Comparison of ENCODE assay signal across 17 cellular contexts in genomic region chr16:19705131-19705501, GRCh38. TPM values are rescaled to one million over a fixed set of nuclear protein-coding genes. Genes with fewer than 3 reads are reported as not detected.
DNase-seq lines count a peak whose midpoint lies in the region; ATAC-seq and TF ChIP-seq lines count a peak whose summit lies in the region.
"Had no signal": no experiment of that assay in that cellular context is flagged by ENCODE, and none has a peak within 500 bp of the region (broad histone marks: within the 10 kb centered on the region; RNA-seq: fewer than 3 reads in every experiment).

No MANE protein-coding gene starts in this region.

- no peak for ATAC-seq in activated CD8-positive, alpha-beta T cell treated with anti-CD3 and anti-CD28 coated beads for 36 hours
- ATAC-seq in activated CD8-positive, alpha-beta T cell treated with anti-CD3 and anti-CD28 coated beads, Interleukin-2, amount 10 ng/mL, durations not matched to agents 7 days and 5 days = no peak
- ATAC-seq in naive thymus-derived CD4-positive, alpha-beta T cell = no peak
- ATAC-seq in GM18870 (IDR thresholded peaks at IDR 0.05; ENCODE audit: unreplicated experiment) = no peak

- no peak overlapping the region for H3K4me3 Mint-ChIP-seq in activated CD8-positive, alpha-beta T cell treated with anti-CD3 and anti-CD28 coated beads for 36 hours
- H3K4me3 Mint-ChIP-seq in activated CD8-positive, alpha-beta T cell treated with anti-CD3 and anti-CD28 coated beads, Interleukin-2, amount 10 ng/mL, durations not matched to agents 7 days and 5 days = no peak overlapping the region
- no peak overlapping the region for H3K4me3 Mint-ChIP-seq in dendritic cell treated with granulocyte-macrophage colony-stimulating factor and Interleukin-4, amounts not matched to agents 40 ng/mL and 50 ng/mL, for 4 days
- no peak overlapping the region for H3K4me3 Mint-ChIP-seq in naive thymus-derived CD4-positive, alpha-beta T cell
- H3K4me3 Mint-ChIP-seq: activated naive CD8-positive, alpha-beta T cell had no signal

- peaks cover 70% of the 10 kb centered on the region for H3K36me3 Mint-ChIP-seq in activated CD8-positive, alpha-beta T cell treated with anti-CD3 and anti-CD28 coated beads for 36 hours (ENCODE audit: low read depth)
- H3K36me3 Mint-ChIP-seq in activated CD8-positive, alpha-beta T cell treated with anti-CD3 and anti-CD28 coated beads, Interleukin-2, amount 10 ng/mL, durations not matched to agents 7 days and 5 days (ENCODE audit: low read depth) = peaks cover 55% of the 10 kb centered on the region
- H3K36me3 Mint-ChIP-seq in dendritic cell treated with granulocyte-macrophage colony-stimulating factor and Interleukin-4, amounts not matched to agents 40 ng/mL and 50 ng/mL, for 4 days (ENCODE audit: low read depth) = peaks cover 96% of the 10 kb centered on the region
- peaks cover 4 to 79% (median 38%) of the 10 kb centered on the region in 5 donors for H3K36me3 Mint-ChIP-seq in naive thymus-derived CD4-positive, alpha-beta T cell

- TF ChIP-seq EP300 in tibial nerve (IDR thresholded peaks at IDR 0.05) = no peak

- H3K27ac Mint-ChIP-seq in activated CD8-positive, alpha-beta T cell treated with anti-CD3 and anti-CD28 coated beads for 36 hours = peak overlapping the region; percentile 20
- H3K27ac Mint-ChIP-seq in activated CD8-positive, alpha-beta T cell treated with anti-CD3 and anti-CD28 coated beads, Interleukin-2, amount 10 ng/mL, durations not matched to agents 7 days and 5 days = no peak overlapping the region
- peak overlapping the region; percentile 75 for H3K27ac Mint-ChIP-seq in dendritic cell treated with granulocyte-macrophage colony-stimulating factor and Interleukin-4, amounts not matched to agents 40 ng/mL and 50 ng/mL, for 4 days
- peak overlapping the region in 5 of 9 donors; percentile 25 to 57 (median 31) for H3K27ac Mint-ChIP-seq in naive thymus-derived CD4-positive, alpha-beta T cell
- H3K27ac Mint-ChIP-seq: activated naive CD8-positive, alpha-beta T cell had no signal

- no peak overlapping the region for H3K27ac ChIP-seq in naive thymus-derived CD4-positive, alpha-beta T cell (ENCODE audit: low read depth, low read length)
- peak overlapping the region; percentile 38 to 88 (median 70) for H3K27ac ChIP-seq in tibial nerve
- H3K27ac ChIP-seq: 22Rv1 had no signal

- no peaks in the 10 kb centered on the region for H3K27me3 Mint-ChIP-seq in activated CD8-positive, alpha-beta T cell treated with anti-CD3 and anti-CD28 coated beads for 36 hours
- H3K27me3 Mint-ChIP-seq in activated CD8-positive, alpha-beta T cell treated with anti-CD3 and anti-CD28 coated beads, Interleukin-2, amount 10 ng/mL, durations not matched to agents 7 days and 5 days (ENCODE audit: low read depth) = no peaks in the 10 kb centered on the region
- no peaks in the 10 kb centered on the region for H3K27me3 Mint-ChIP-seq in dendritic cell treated with granulocyte-macrophage colony-stimulating factor and Interleukin-4, amounts not matched to agents 40 ng/mL and 50 ng/mL, for 4 days
- H3K27me3 Mint-ChIP-seq in naive thymus-derived CD4-positive, alpha-beta T cell = no peaks in the 10 kb centered on the region
- H3K27me3 Mint-ChIP-seq: activated naive CD8-positive, alpha-beta T cell had no signal

- WGBS in tibial nerve, 2 donors = 89 to 90% methylated on average over 8 of the region's 8 CpGs

- H3K36me3 ChIP-seq in naive thymus-derived CD4-positive, alpha-beta T cell (ENCODE audit: control insufficient read depth in 2 of 3, insufficient read depth in 3 of 3, low read length in 3 of 3) = peaks cover 0 to 80% (median 8%) of the 10 kb centered on the region in 3 experiments
- H3K36me3 ChIP-seq in tibial nerve = peaks cover 0 to 90% (median 0%) of the 10 kb centered on the region in 3 donors

- peaks cover 6% of the 10 kb centered on the region for H3K4me1 Mint-ChIP-seq in activated CD8-positive, alpha-beta T cell treated with anti-CD3 and anti-CD28 coated beads for 36 hours (ENCODE audit: low read depth)
- H3K4me1 Mint-ChIP-seq in activated CD8-positive, alpha-beta T cell treated with anti-CD3 and anti-CD28 coated beads, Interleukin-2, amount 10 ng/mL, durations not matched to agents 7 days and 5 days (ENCODE audit: low read depth) = no peaks in the 10 kb centered on the region
- H3K4me1 Mint-ChIP-seq in dendritic cell treated with granulocyte-macrophage colony-stimulating factor and Interleukin-4, amounts not matched to agents 40 ng/mL and 50 ng/mL, for 4 days (ENCODE audit: low read depth) = peaks cover 48% of the 10 kb centered on the region
- peaks cover 0 to 22% (median 18%) of the 10 kb centered on the region in 7 donors for H3K4me1 Mint-ChIP-seq in naive thymus-derived CD4-positive, alpha-beta T cell

- no peaks in the 10 kb centered on the region for H3K9me3 ChIP-seq in naive thymus-derived CD4-positive, alpha-beta T cell (ENCODE audit: control insufficient read depth in 2 of 3, low read length in 3 of 3)
- no peaks in the 10 kb centered on the region for H3K9me3 ChIP-seq in tibial nerve

- H3K4me1 ChIP-seq in naive thymus-derived CD4-positive, alpha-beta T cell (ENCODE audit: control insufficient read depth in 2 of 2, insufficient read depth in 2 of 2, low read length in 2 of 2) = no peaks in the 10 kb centered on the region
- peaks cover 0 to 28% (median 13%) of the 10 kb centered on the region in 4 donors for H3K4me1 ChIP-seq in tibial nerve

- H3K9me3 Mint-ChIP-seq in activated CD8-positive, alpha-beta T cell treated with anti-CD3 and anti-CD28 coated beads for 36 hours = no peaks in the 10 kb centered on the region
- H3K9me3 Mint-ChIP-seq in activated CD8-positive, alpha-beta T cell treated with anti-CD3 and anti-CD28 coated beads, Interleukin-2, amount 10 ng/mL, durations not matched to agents 7 days and 5 days (ENCODE audit: insufficient read depth) = no peaks in the 10 kb centered on the region
- H3K9me3 Mint-ChIP-seq in dendritic cell treated with granulocyte-macrophage colony-stimulating factor and Interleukin-4, amounts not matched to agents 40 ng/mL and 50 ng/mL, for 4 days = no peaks in the 10 kb centered on the region
- H3K9me3 Mint-ChIP-seq in naive thymus-derived CD4-positive, alpha-beta T cell = peaks cover 0 to 2% (median 0%) of the 10 kb centered on the region in 11 donors

- POLR2A ChIA-PET in activated CD8-positive, alpha-beta T cell treated with anti-CD3 and anti-CD28 coated beads for 36 hours (lab: Charles Lee) = interaction anchor here (1.4 kb wide), 1 partner anchor 9 kb away, joined by 4 read pairs; no protein-coding TSS in a partner anchor
- POLR2A ChIA-PET in activated CD8-positive, alpha-beta T cell treated with anti-CD3 and anti-CD28 coated beads, Interleukin-2, amount 10 ng/mL, durations not matched to agents 7 days and 5 days (lab: Charles Lee) = no interaction called here
- POLR2A ChIA-PET in naive thymus-derived CD4-positive, alpha-beta T cell (lab: Charles Lee) = interaction anchor here (0.9 kb wide), 1 partner anchor 80 kb away, joined by 4 read pairs; no protein-coding TSS in a partner anchor

- H3K4me3 ChIP-seq in naive thymus-derived CD4-positive, alpha-beta T cell (ENCODE audit: low read length) = no peak overlapping the region
- H3K4me3 ChIP-seq in tibial nerve = no peak overlapping the region

- intact Hi-C loops in activated CD8-positive, alpha-beta T cell treated with anti-CD3 and anti-CD28 coated beads for 36 hours (cut with micrococcal nuclease) = no loop called here
- intact Hi-C loops in dendritic cell treated with granulocyte-macrophage colony-stimulating factor and Interleukin-4, amounts not matched to agents 40 ng/mL and 50 ng/mL, for 4 days (cut with micrococcal nuclease) = no loop called here
- intact Hi-C loops in naive thymus-derived CD4-positive, alpha-beta T cell (cut with micrococcal nuclease) = no loop called here

- CTCF ChIA-PET in activated CD8-positive, alpha-beta T cell treated with anti-CD3 and anti-CD28 coated beads for 36 hours (lab: Charles Lee) = interaction anchor here (1.3 kb wide), 1 partner anchor 181 kb away, joined by 3 read pairs; no protein-coding TSS in a partner anchor
- CTCF ChIA-PET in activated CD8-positive, alpha-beta T cell treated with anti-CD3 and anti-CD28 coated beads, Interleukin-2, amount 10 ng/mL, durations not matched to agents 7 days and 5 days (lab: Charles Lee) = no interaction called here
- CTCF ChIA-PET in naive thymus-derived CD4-positive, alpha-beta T cell (lab: Charles Lee) = no interaction called here

- no peaks in the 10 kb centered on the region for H3K27me3 ChIP-seq in naive thymus-derived CD4-positive, alpha-beta T cell (ENCODE audit: control insufficient read depth in 2 of 2, insufficient read depth in 2 of 2, low read length in 2 of 2)
- H3K27me3 ChIP-seq in tibial nerve = no peaks in the 10 kb centered on the region

- no peak for DNase-seq in activated CD8-positive, alpha-beta T cell treated with anti-CD3 and anti-CD28 coated beads for 36 hours
- DNase-seq in activated CD8-positive, alpha-beta T cell treated with anti-CD3 and anti-CD28 coated beads, Interleukin-2, amount 10 ng/mL, durations not matched to agents 7 days and 5 days = no peak
- no peak for DNase-seq in naive thymus-derived CD4-positive, alpha-beta T cell
- DNase-seq in tibial nerve (ENCODE audit: low spot score in 2 of 2) (no peak), NCI-H2227 (lab: John Stamatoyannopoulos, UW; ENCODE audit: unreplicated experiment) (no peak), NCI-H1436 (lab: John Stamatoyannopoulos, UW) (no peak)
- DNase-seq: activated CD8-positive, alpha-beta memory T cell treated with anti-CD3 and anti-CD28 coated beads, Interleukin-2, amount 50 U/mL, for 4 hours; cortex of kidney; GF-D8; GOT3; NCI-H1105; NCI-H2227 treated with DMSO at 0.1 percent for 48 hours; stimulated activated CD4-positive, alpha-beta T cell treated with anti-CD3 and anti-CD28 coated beads, Interleukin-2, amount 100 ng/mL, for 24 hours had no signal

- TF ChIP-seq POLR2A in tibial nerve (IDR thresholded peaks at IDR 0.05) = no peak

- no peak for TF ChIP-seq CTCF in activated CD8-positive, alpha-beta T cell treated with anti-CD3 and anti-CD28 coated beads for 36 hours (IDR thresholded peaks at IDR 0.05)
- no peak for TF ChIP-seq CTCF in tibial nerve (IDR thresholded peaks at IDR 0.05)

RNA-seq across cellular contexts. Expression of gene KNOP1, which starts 12.9 kb away (rescaled TPM):
- 10 to 100 TPM; 27.8 to 28.6 TPM for total RNA-seq in activated CD8-positive, alpha-beta T cell treated with anti-CD3 and anti-CD28 coated beads for 36 hours
- 10 to 100 TPM; 22.0 to 23.7 TPM for total RNA-seq in activated CD8-positive, alpha-beta T cell treated with anti-CD3 and anti-CD28 coated beads, Interleukin-2, amount 10 ng/mL, durations not matched to agents 7 days and 5 days
- 10 to 100 TPM in 3 of 5 experiments, 1 to 10 TPM in 2; 6.4 to 20.6 (median 18.5) TPM for total RNA-seq in naive thymus-derived CD4-positive, alpha-beta T cell
- 10 to 100 TPM in 1 of 2 donors, 1 to 10 TPM in 1; 9.8 to 13.4 TPM for polyA plus RNA-seq in naive thymus-derived CD4-positive, alpha-beta T cell
- 10 to 100 TPM; 17.3 to 37.2 (median 26.2) TPM for total RNA-seq in tibial nerve

RNA-seq across cellular contexts. Expression of gene IQCK, which starts 13.0 kb away (rescaled TPM):
- 1 to 10 TPM; 1.7 to 3.5 TPM for total RNA-seq in activated CD8-positive, alpha-beta T cell treated with anti-CD3 and anti-CD28 coated beads for 36 hours
- under 1 TPM; 0.81 to 0.97 TPM for total RNA-seq in activated CD8-positive, alpha-beta T cell treated with anti-CD3 and anti-CD28 coated beads, Interleukin-2, amount 10 ng/mL, durations not matched to agents 7 days and 5 days
- total RNA-seq in naive thymus-derived CD4-positive, alpha-beta T cell = 1 to 10 TPM in 4 of 5 experiments, under 1 TPM in 1; 0.48 to 4.1 (median 2.6) TPM
- 1 to 10 TPM; 3.5 to 5.0 TPM for polyA plus RNA-seq in naive thymus-derived CD4-positive, alpha-beta T cell
- 10 to 100 TPM; 23.1 to 62.7 (median 37.6) TPM for total RNA-seq in tibial nerve

Comparison
In these comparisons a context has a peak if more than half of its experiments do, and no peak if none do; other contexts are left out.
1. RNA of gene IQCK, which starts 13.0 kb away (total RNA-seq): 23.1 to 62.7 TPM in tibial nerve; 1.7 to 3.5 TPM in activated CD8-positive, alpha-beta T cell treated with anti-CD3 and anti-CD28 coated beads for 36 hours, 0.48 to 4.1 TPM in naive thymus-derived CD4-positive, alpha-beta T cell and 0.81 to 0.97 TPM in activated CD8-positive, alpha-beta T cell treated with anti-CD3 and anti-CD28 coated beads, Interleukin-2, amount 10 ng/mL, durations not matched to agents 7 days and 5 days; every median in the first group is over 4 times any median in the second.